24 cellular contexts compared by ENCODE assay signal in the genomic region with DNA sequence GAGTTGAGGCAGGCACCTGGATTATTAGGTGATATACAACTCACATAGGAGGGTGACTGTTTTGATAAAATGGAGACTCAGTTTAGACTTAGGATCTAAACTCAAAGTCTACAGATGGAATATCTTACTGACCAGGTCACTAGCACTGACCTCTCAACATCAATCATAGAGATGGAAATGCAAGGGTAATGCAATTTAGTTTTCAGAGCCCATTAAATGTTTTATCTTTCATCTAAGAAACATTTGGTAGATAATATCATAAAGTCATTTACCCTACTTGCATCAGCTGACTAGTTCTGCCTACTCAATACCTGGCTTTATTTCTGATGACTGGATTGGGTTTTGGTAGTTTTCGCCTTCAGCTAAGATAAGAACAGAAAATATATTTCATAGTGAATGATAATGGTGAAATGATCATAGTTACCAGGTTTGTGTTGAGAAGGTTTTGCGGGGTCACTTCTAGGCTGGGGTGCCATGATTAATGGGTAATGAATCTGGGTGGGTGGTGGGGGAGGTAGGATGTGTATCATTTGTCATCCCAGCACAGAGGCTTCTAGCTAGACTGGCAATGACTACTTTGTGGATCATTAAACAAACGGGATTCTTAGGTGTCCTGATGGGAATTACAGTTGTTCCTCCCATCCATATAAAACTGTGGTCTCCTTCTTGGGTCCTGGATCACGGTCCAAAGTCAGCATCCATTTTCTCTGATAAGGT.
"Had no signal": no experiment of that assay in that cellular context is flagged by ENCODE, and none has a peak within 500 bp of the region (broad histone marks: within the 10 kb centered on the region; RNA-seq: fewer than 3 reads in every experiment).

No MANE protein-coding gene starts in this region.

- H3K27ac ChIP-seq: esophagus muscularis mucosa, neural progenitor cell, testis, transverse colon had no signal

- DNase-seq: activated CD4-positive, alpha-beta T cell treated with anti-CD3 and anti-CD28 coated beads for 36 hours; activated CD4-positive, CD25-positive, alpha-beta regulatory T cell; activated CD8-positive, alpha-beta memory T cell treated with anti-CD3 and anti-CD28 coated beads, Interleukin-2, amount 10 ng/mL, durations not matched to agents 7 days and 5 days; activated CD8-positive, alpha-beta T cell treated with anti-CD3 and anti-CD28 coated beads, Interleukin-2, amount 10 ng/mL, durations not matched to agents 7 days and 5 days; activated naive CD4-positive, alpha-beta T cell; activated T-cell treated with anti-CD3 and anti-CD28 coated beads, Interleukin-2, amount 50 U/mL, for 72 hours; anterior cingulate cortex; body of pancreas; cortex of kidney; foreskin melanocyte; left colon; midbrain; naive thymus-derived CD4-positive, alpha-beta T cell; stimulated activated CD4-positive, alpha-beta T cell treated with anti-CD3 and anti-CD28 coated beads, Interleukin-2, amount 100 ng/mL, for 48 hours; stimulated activated naive CD4-positive, alpha-beta T cell treated with Interleukin-2 at 50 U/mL for 16 hours; T-helper 1 cell; testis; transverse colon had no signal

- H3K27me3 ChIP-seq: body of pancreas, esophagus muscularis mucosa, neural progenitor cell, testis, transverse colon had no signal

- H3K4me3 ChIP-seq: body of pancreas, esophagus muscularis mucosa, neural progenitor cell, testis, transverse colon had no signal

- H3K4me2 ChIP-seq: neural progenitor cell had no signal

- H2AFZ ChIP-seq: neural progenitor cell had no signal

- H3K36me3 Mint-ChIP-seq: activated CD8-positive, alpha-beta memory T cell treated with anti-CD3 and anti-CD28 coated beads, Interleukin-2, amount 10 ng/mL, durations not matched to agents 7 days and 5 days; activated naive CD4-positive, alpha-beta T cell treated with anti-CD3 and anti-CD28 coated beads, Interleukin-2, amount 50 U/mL, for 72 hours; memory B cell; naive thymus-derived CD4-positive, alpha-beta T cell had no signal

- H3K4me1 Mint-ChIP-seq: activated CD4-positive, alpha-beta T cell treated with anti-CD3 and anti-CD28 coated beads for 36 hours; memory B cell had no signal

- H3K9ac ChIP-seq: neural progenitor cell had no signal

- H3K9me3 ChIP-seq: body of pancreas, esophagus muscularis mucosa, testis, transverse colon had no signal

- H3K27ac Mint-ChIP-seq: activated CD4-positive, alpha-beta T cell treated with anti-CD3 and anti-CD28 coated beads for 36 hours; activated CD8-positive, alpha-beta memory T cell treated with anti-CD3 and anti-CD28 coated beads, Interleukin-2, amount 10 ng/mL, durations not matched to agents 7 days and 5 days; activated CD8-positive, alpha-beta T cell treated with anti-CD3 and anti-CD28 coated beads, Interleukin-2, amount 10 ng/mL, durations not matched to agents 7 days and 5 days; activated naive CD4-positive, alpha-beta T cell treated with anti-CD3 and anti-CD28 coated beads, Interleukin-2, amount 50 U/mL, for 72 hours; activated T-cell treated with anti-CD3 and anti-CD28 coated beads, Interleukin-2, amount 50 U/mL, for 72 hours; memory B cell; naive thymus-derived CD4-positive, alpha-beta T cell; neural progenitor cell; T-helper 2 cell treated with Interferon-gamma antibody and Interleukin-4, amounts not matched to agents 5 μg/mL and 100 μg/mL, for 36 hours had no signal

- H3K4me1 ChIP-seq: esophagus muscularis mucosa, testis, transverse colon had no signal

- H3K9me3 Mint-ChIP-seq: neural progenitor cell; T-helper 2 cell treated with Interferon-gamma antibody and Interleukin-4, amounts not matched to agents 5 μg/mL and 100 μg/mL, for 36 hours had no signal

- H3K36me3 ChIP-seq: esophagus muscularis mucosa, neural progenitor cell, transverse colon had no signal

- H3K27me3 Mint-ChIP-seq: activated CD4-positive, alpha-beta T cell treated with anti-CD3 and anti-CD28 coated beads for 36 hours; activated CD8-positive, alpha-beta memory T cell treated with anti-CD3 and anti-CD28 coated beads, Interleukin-2, amount 10 ng/mL, durations not matched to agents 7 days and 5 days; memory B cell; naive thymus-derived CD4-positive, alpha-beta T cell had no signal

- H3K4me3 Mint-ChIP-seq: activated CD4-positive, alpha-beta T cell treated with anti-CD3 and anti-CD28 coated beads for 36 hours; activated CD8-positive, alpha-beta memory T cell treated with anti-CD3 and anti-CD28 coated beads, Interleukin-2, amount 10 ng/mL, durations not matched to agents 7 days and 5 days; activated CD8-positive, alpha-beta T cell treated with anti-CD3 and anti-CD28 coated beads, Interleukin-2, amount 10 ng/mL, durations not matched to agents 7 days and 5 days; activated T-cell treated with anti-CD3 and anti-CD28 coated beads, Interleukin-2, amount 50 U/mL, for 72 hours; memory B cell; naive thymus-derived CD4-positive, alpha-beta T cell; neural progenitor cell; T-helper 2 cell treated with Interferon-gamma antibody and Interleukin-4, amounts not matched to agents 5 μg/mL and 100 μg/mL, for 36 hours had no signal

- ATAC-seq: activated CD4-positive, alpha-beta T cell treated with anti-CD3 and anti-CD28 coated beads for 36 hours; activated CD8-positive, alpha-beta memory T cell treated with anti-CD3 and anti-CD28 coated beads, Interleukin-2, amount 10 ng/mL, durations not matched to agents 7 days and 5 days; activated CD8-positive, alpha-beta T cell treated with anti-CD3 and anti-CD28 coated beads, Interleukin-2, amount 10 ng/mL, durations not matched to agents 7 days and 5 days; activated naive CD4-positive, alpha-beta T cell treated with anti-CD3 and anti-CD28 coated beads, Interleukin-2, amount 50 U/mL, for 72 hours; activated T-cell treated with anti-CD3 and anti-CD28 coated beads, Interleukin-2, amount 50 U/mL, for 72 hours; body of pancreas; left colon; naive thymus-derived CD4-positive, alpha-beta T cell; right cardiac atrium had no signal
